ENCODE assay signal across 8 cellular contexts in the genomic region with DNA sequence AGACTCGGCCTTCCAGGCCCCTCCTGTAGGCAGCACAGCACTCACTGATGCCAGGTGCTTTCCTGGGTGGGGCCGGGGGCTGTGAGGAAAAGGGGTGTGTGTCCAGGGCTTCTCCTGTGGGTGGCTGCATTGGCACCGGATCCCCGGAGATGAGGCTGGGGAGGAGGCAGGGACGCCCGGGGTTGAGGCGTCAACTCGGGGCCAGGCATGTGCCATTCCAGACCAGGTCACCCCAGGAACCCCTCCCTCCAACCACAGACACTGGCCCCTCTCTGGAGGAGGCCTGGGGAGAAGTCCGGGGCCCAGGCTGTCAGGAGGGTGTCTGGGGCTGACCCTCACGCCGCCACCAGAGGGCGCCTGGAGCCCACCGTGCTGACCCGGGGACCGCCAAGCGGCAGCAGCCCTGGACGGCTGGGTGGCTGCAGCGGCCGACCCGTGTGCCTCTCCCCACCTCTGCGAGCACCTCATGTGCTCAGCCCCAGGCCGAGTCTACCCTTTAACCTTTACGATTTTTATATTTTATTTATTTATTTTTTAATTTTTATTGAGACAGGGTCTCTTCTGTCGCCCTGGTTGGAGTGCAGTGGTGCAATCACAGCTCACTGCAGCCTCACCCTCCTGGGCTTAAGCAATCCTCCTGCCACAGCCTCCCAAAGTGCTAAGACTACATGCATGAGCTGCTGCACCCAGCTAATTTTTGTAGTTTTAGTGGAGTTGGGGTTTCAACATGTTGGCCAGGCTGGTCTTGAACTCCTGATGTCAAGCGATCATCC. TPM values are rescaled to one million over a fixed set of nuclear protein-coding genes. Genes with fewer than 3 reads are reported as not detected.
DNase-seq lines count a peak whose midpoint lies in the region; ATAC-seq lines count a peak whose summit lies in the region.

No MANE protein-coding gene starts in this region.

- intact Hi-C loops in left colon (cut with DNase I, micrococcal nuclease), result loop anchor here in 1 of 2 donors (2.0 kb wide), 1 partner anchor 73 kb away; no protein-coding TSS in a partner anchor

- peak; percentile 58 for ATAC-seq in left colon
- no peak for ATAC-seq in HG02623 (IDR thresholded peaks at IDR 0.05; ENCODE audit: unreplicated experiment)

- peak; percentile 48 for DNase-seq in NCI-H1436 (lab: John Stamatoyannopoulos, UW)
- no peak for DNase-seq in NCI-H1436 treated with DMSO at 0.1 percent for 48 hours (lab: John Stamatoyannopoulos, UW)
- DNase-seq in NCI-H146 (lab: John Stamatoyannopoulos, UW), result peak; percentile 76
- DNase-seq in activated CD4-positive, alpha-beta T cell treated with anti-CD3 and anti-CD28 coated beads for 4 hours, result peak; percentile 75 to 79
- DNase-seq in cerebellar cortex (ENCODE audit: low spot score), result peak; percentile 78
- peak; percentile 61 to 82 for DNase-seq in left colon
- DNase-seq in stimulated activated CD4-positive, alpha-beta T cell treated with anti-CD3 and anti-CD28 coated beads, TNF-alpha, amount 100 ng/mL, for 1 hour (ENCODE audit: low read depth in 3 of 3, low spot score in 1 of 3), result peak; percentile 53 to 77 (median 68)

RNA-seq across cellular contexts. Expression of a gene that starts 3.2 kb away (rescaled TPM):
- total RNA-seq in left colon, result 10 to 100 TPM; 21.7 to 37.8 TPM

RNA-seq across cellular contexts. Expression of a gene that starts 6.1 kb away (rescaled TPM):
- total RNA-seq in left colon, result 1 to 10 TPM; 1.2 to 3.1 TPM

RNA-seq across cellular contexts. Expression of a gene that starts 9.2 kb away (rescaled TPM):
- total RNA-seq in left colon, result 10 to 100 TPM; 47.2 to 48.6 TPM

RNA-seq across cellular contexts. Expression of a gene that starts 14.5 kb away (rescaled TPM):
- under 1 TPM; 0.75 to 0.95 TPM for total RNA-seq in left colon

RNA-seq across cellular contexts. Expression of a gene that starts 15.2 kb away (rescaled TPM):
- 1 to 10 TPM; 2.0 to 3.3 TPM for total RNA-seq in left colon
